ENCODE assay signal across 8 cellular contexts in genomic region chr18:50194623-50195532, GRCh38. TPM values are rescaled to one million over a fixed set of nuclear protein-coding genes. Genes with fewer than 3 reads are reported as not detected.
A peak's percentile ranks its signal among the peaks of the same experiment; 100 is the strongest.
DNase-seq lines count a peak whose midpoint lies in the region; FAIRE-seq and TF ChIP-seq lines count a peak whose summit lies in the region.

TSS of gene MYO5B (minus strand) at chr18:50195147. CDS start at chr18:50194793, 354 bp downstream.

- H3K4me1 ChIP-seq in HEK293 (ENCODE audit: control insufficient read depth, insufficient read depth, low read length), result no peaks in the 10 kb centered on the region
- H3K4me1 ChIP-seq in thymus (ENCODE audit: control insufficient read depth, insufficient read depth, low read length), result peaks cover 4% of the 10 kb centered on the region

- peak; percentile 40 for FAIRE-seq in GM12891 (lab: Jason Lieb, UNC)

- H3K36me3 ChIP-seq in HEK293 (ENCODE audit: control insufficient read depth in 2 of 2, insufficient read depth in 1 of 2, low read length in 2 of 2) (no peaks in the 10 kb centered on the region), thymus (ENCODE audit: control insufficient read depth, insufficient read depth) (no peaks in the 10 kb centered on the region)

- no peaks in the 10 kb centered on the region for H3K9me3 Mint-ChIP-seq in activated CD4-positive, alpha-beta memory T cell treated with anti-CD3 and anti-CD28 coated beads for 36 hours
- H3K9me3 Mint-ChIP-seq in endothelial cell (ENCODE audit: unreplicated experiment) (no peaks in the 10 kb centered on the region), nephron progenitor cell (no peaks in the 10 kb centered on the region)

- DNase-seq in GM12891 (ENCODE audit: insufficient read length, low spot score) (peak; percentile 75), NCI-H146 (lab: John Stamatoyannopoulos, UW) (peak; percentile 78), endothelial cell (ENCODE audit: low spot score) (peak; percentile 55), nephron progenitor cell (peak; percentile 77), GDM1 (lab: John Stamatoyannopoulos, UW) (no peak)
- DNase-seq in activated CD4-positive, alpha-beta memory T cell treated with anti-CD3 and anti-CD28 coated beads for 36 hours, result peak; percentile 63

- peaks cover 44% of the 10 kb centered on the region for H3K27me3 ChIP-seq in thymus (ENCODE audit: control insufficient read depth, insufficient read depth)

- no peak for TF ChIP-seq CTCF in HEK293 (tag by site-specific recombination; IDR thresholded peaks at IDR 0.05)
- TF ChIP-seq CTCF in endothelial cell (IDR thresholded peaks at IDR 0.05; ENCODE audit: unreplicated experiment), result peak; percentile 50
- no peak for TF ChIP-seq CTCF in nephron progenitor cell (IDR thresholded peaks at IDR 0.05)

- H3K36me3 Mint-ChIP-seq in activated CD4-positive, alpha-beta memory T cell treated with anti-CD3 and anti-CD28 coated beads for 36 hours, result no peaks in the 10 kb centered on the region
- H3K36me3 Mint-ChIP-seq in endothelial cell (ENCODE audit: low read depth, unreplicated experiment) (no peaks in the 10 kb centered on the region), nephron progenitor cell (ENCODE audit: low read depth) (no peaks in the 10 kb centered on the region)

- H3K27ac ChIP-seq in HEK293 (ENCODE audit: extremely low read depth, low read depth, low read length) (peak within 1 kb of the TSS; percentile 56; the same call in 1 of the 2 replicates), thymus (ENCODE audit: low read depth) (no peak within 1 kb of the TSS)

- no peak for TF ChIP-seq POLR2A in GM12891 (IDR thresholded peaks at IDR 0.05; ENCODE audit: low read depth, low read length)

- H3K4me1 Mint-ChIP-seq in activated CD4-positive, alpha-beta memory T cell treated with anti-CD3 and anti-CD28 coated beads for 36 hours (ENCODE audit: low read depth), result peaks cover 17% of the 10 kb centered on the region
- peaks cover 4% of the 10 kb centered on the region for H3K4me1 Mint-ChIP-seq in endothelial cell (ENCODE audit: unreplicated experiment)
- peaks cover 17% of the 10 kb centered on the region for H3K4me1 Mint-ChIP-seq in nephron progenitor cell

- peaks cover 51% of the 10 kb centered on the region for H3K27me3 Mint-ChIP-seq in activated CD4-positive, alpha-beta memory T cell treated with anti-CD3 and anti-CD28 coated beads for 36 hours
- H3K27me3 Mint-ChIP-seq in endothelial cell (ENCODE audit: unreplicated experiment) (peaks cover 18% of the 10 kb centered on the region), nephron progenitor cell (ENCODE audit: low read depth, poor library complexity) (peaks cover 90% of the 10 kb centered on the region)

- intact Hi-C loops in activated CD4-positive, alpha-beta memory T cell treated with anti-CD3 and anti-CD28 coated beads for 36 hours (cut with micrococcal nuclease), result loop anchor here (5.0 to 10.0 kb wide), 2 partner anchors 98 to 700 kb away; partner anchors contain the start of gene RPL17

- H3K27ac Mint-ChIP-seq in activated CD4-positive, alpha-beta memory T cell treated with anti-CD3 and anti-CD28 coated beads for 36 hours, result no peak within 1 kb of the TSS
- H3K27ac Mint-ChIP-seq in endothelial cell (ENCODE audit: unreplicated experiment) (no peak within 1 kb of the TSS), nephron progenitor cell (no peak within 1 kb of the TSS)

- 2% methylated on average over 115 of the region's 115 CpGs for WGBS in thymus

- H3K9me3 ChIP-seq in HEK293 (ENCODE audit: control insufficient read depth, insufficient read depth, low read depth, low read length) (no peaks in the 10 kb centered on the region), thymus (ENCODE audit: control insufficient read depth) (no peaks in the 10 kb centered on the region)

- POLR2A ChIA-PET in HEK293 (lab: Yijun Ruan, JAX), result interaction anchor here (0.5 kb wide), 2 partner anchors 11 to 54 kb away, joined by 3 to 4 read pairs; no protein-coding TSS in a partner anchor
- POLR2A ChIA-PET in activated CD4-positive, alpha-beta memory T cell treated with anti-CD3 and anti-CD28 coated beads for 36 hours (lab: Charles Lee), result no interaction called here

- peak within 1 kb of the TSS; percentile 66 for H3K4me3 ChIP-seq in HEK293 (ENCODE audit: low read depth, low read length)
- H3K4me3 ChIP-seq in thymus (ENCODE audit: low read length), result peak within 1 kb of the TSS; percentile 46

- CTCF ChIA-PET in HEK293 (lab: Yijun Ruan, JAX), result interaction anchor here (0.6 to 2.9 kb wide), 25 partner anchors 8 to 685 kb away, joined by 3 to 14 read pairs (median 4); no protein-coding TSS in a partner anchor
- CTCF ChIA-PET in activated CD4-positive, alpha-beta memory T cell treated with anti-CD3 and anti-CD28 coated beads for 36 hours (lab: Charles Lee), result interaction anchor here (0.6 to 2.9 kb wide), 10 partner anchors 8 to 684 kb away, joined by 3 to 13 read pairs (median 4); partner anchors contain the start of gene CFAP53

- H3K4me3 Mint-ChIP-seq in activated CD4-positive, alpha-beta memory T cell treated with anti-CD3 and anti-CD28 coated beads for 36 hours, result no peak within 1 kb of the TSS
- H3K4me3 Mint-ChIP-seq in endothelial cell (ENCODE audit: unreplicated experiment) (peak within 1 kb of the TSS; percentile 86), nephron progenitor cell (peak within 1 kb of the TSS; percentile 83)

TF ChIP-seq in GM12891, 5 proteins besides CTCF, POLR2A, EP300 and RAD21:
- TF ChIP-seq SPI1 (IDR thresholded peaks at IDR 0.05; ENCODE audit: low read depth, low read length), result no peak
- TF ChIP-seq POU2F2 (IDR thresholded peaks at IDR 0.05; ENCODE audit: low read depth, low read length), result no peak
- TF ChIP-seq TAF1 (IDR thresholded peaks at IDR 0.05; ENCODE audit: low read depth, low read length), result no peak
- TF ChIP-seq PAX5 (IDR thresholded peaks at IDR 0.05; ENCODE audit: insufficient read depth, low read length, severe bottlenecking), result no peak
- TF ChIP-seq POLR2AphosphoS5 (IDR thresholded peaks at IDR 0.05; ENCODE audit: low read depth, low read length), result no peak
TF ChIP-seq in GM12891: peak in this region for 0.

TF ChIP-seq in HEK293, 187 proteins besides CTCF, POLR2A, EP300 and RAD21 (continues in another document):
- TF ChIP-seq PRDM4 (tag by site-specific recombination; IDR thresholded peaks at IDR 0.05), result no peak
- no peak for TF ChIP-seq ZNF654 (tag by site-specific recombination; IDR thresholded peaks at IDR 0.05; ENCODE audit: low read depth)
- TF ChIP-seq REPIN1 (tag by site-specific recombination; IDR thresholded peaks at IDR 0.05; ENCODE audit: low read depth), result no peak
- TF ChIP-seq ZNF529 (tag by site-specific recombination; IDR thresholded peaks at IDR 0.05; ENCODE audit: insufficient replicate concordance), result no peak
- no peak for TF ChIP-seq ZNF600 (tag by site-specific recombination; IDR thresholded peaks at IDR 0.05)
- TF ChIP-seq, protein P1, sequence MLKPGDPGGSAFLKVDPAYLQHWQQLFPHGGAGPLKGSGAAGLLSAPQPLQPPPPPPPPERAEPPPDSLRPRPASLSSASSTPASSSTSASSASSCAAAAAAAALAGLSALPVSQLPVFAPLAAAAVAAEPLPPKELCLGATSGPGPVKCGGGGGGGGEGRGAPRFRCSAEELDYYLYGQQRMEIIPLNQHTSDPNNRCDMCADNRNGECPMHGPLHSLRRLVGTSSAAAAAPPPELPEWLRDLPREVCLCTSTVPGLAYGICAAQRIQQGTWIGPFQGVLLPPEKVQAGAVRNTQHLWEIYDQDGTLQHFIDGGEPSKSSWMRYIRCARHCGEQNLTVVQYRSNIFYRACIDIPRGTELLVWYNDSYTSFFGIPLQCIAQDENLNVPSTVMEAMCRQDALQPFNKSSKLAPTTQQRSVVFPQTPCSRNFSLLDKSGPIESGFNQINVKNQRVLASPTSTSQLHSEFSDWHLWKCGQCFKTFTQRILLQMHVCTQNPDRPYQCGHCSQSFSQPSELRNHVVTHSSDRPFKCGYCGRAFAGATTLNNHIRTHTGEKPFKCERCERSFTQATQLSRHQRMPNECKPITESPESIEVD (tag by site-specific recombination; IDR thresholded peaks at IDR 0.05), result no peak
- TF ChIP-seq ZNF580 (tag by site-specific recombination; IDR thresholded peaks at IDR 0.05), result no peak
- 0 out of 2 replicates have a peak, but pooled peaks have one; percentile 46 for TF ChIP-seq ZNF660 (tag by site-specific recombination; IDR thresholded peaks at IDR 0.05)
- TF ChIP-seq ZNF585B (tag by site-specific recombination; IDR thresholded peaks at IDR 0.05), result no peak
- no peak for TF ChIP-seq ZNF132 (tag by site-specific recombination; IDR thresholded peaks at IDR 0.05; ENCODE audit: borderline replicate concordance)

RNA-seq across cellular contexts. Expression of gene MYO5B, which starts in this region (rescaled TPM):
- 0.08 TPM for polyA plus RNA-seq in GM12891 (2012; ENCODE audit: low read depth, missing spikeins)
- under 1 TPM; 0.02 to 0.21 TPM for total RNA-seq in activated CD4-positive, alpha-beta memory T cell treated with anti-CD3 and anti-CD28 coated beads for 36 hours
- 1.5 TPM for total RNA-seq in endothelial cell (ENCODE audit: unreplicated experiment)
- 11.1 TPM for polyA plus RNA-seq in thymus

Comparison
In these comparisons a context has a peak if more than half of its experiments do, and no peak if none do; other contexts are left out.
1. Peak in DNase-seq in activated CD4-positive, alpha-beta memory T cell treated with anti-CD3 and anti-CD28 coated beads for 36 hours; RNA of the gene not detected or under 1 TPM.